36 cellular contexts compared by ENCODE assay signal in the genomic region with DNA sequence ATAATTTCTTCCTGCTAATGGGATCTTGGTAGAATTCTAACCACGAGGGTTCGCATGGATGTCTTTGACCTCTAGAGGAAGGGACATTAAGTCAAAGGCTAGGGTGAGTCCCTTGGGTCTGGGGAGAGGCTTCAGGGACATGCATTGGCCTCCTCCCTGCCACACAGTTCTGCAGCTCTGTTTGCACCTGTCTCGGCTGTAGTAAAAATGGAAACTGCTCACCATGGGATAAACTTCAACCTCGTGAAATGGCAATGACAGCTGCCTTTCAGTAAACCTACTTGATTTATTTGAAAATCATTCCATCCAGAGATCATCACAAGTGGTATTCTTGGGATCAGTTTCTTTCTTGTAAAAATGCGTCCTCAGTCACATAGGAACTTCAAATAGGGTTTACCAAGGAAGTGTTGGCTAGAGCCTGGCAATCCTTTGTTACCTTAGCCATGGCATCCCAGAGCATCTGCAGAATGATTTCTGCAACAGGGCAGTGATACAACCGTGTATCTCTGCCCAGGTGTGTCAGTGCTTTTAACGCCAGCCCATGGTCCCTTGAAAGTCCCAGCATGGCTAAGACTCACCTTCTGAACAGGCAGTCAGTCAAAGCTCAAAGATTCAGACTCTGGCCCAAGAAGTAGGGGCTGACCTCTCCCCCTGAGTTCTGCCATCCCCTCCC. TPM values are rescaled to one million over a fixed set of nuclear protein-coding genes. Genes with fewer than 3 reads are reported as not detected.
"Had no signal": no experiment of that assay in that cellular context is flagged by ENCODE, and none has a peak within 500 bp of the region (broad histone marks: within the 10 kb centered on the region; RNA-seq: fewer than 3 reads in every experiment).

No MANE protein-coding gene starts in this region.

- H3K9ac ChIP-seq: neural progenitor cell, parathyroid adenoma had no signal

- H3K36me3 Mint-ChIP-seq: memory B cell; naive thymus-derived CD8-positive, alpha-beta T cell; neural progenitor cell; stimulated activated memory B cell treated with anti-CD40 and anti-IgM and Interleukin-4, amounts not matched to agents 10 μg/mL and 1 μg/mL and 100 μg/mL, for 72 hours had no signal

- H3K27me3 Mint-ChIP-seq: stimulated activated memory B cell treated with anti-CD40 and anti-IgM and Interleukin-4, amounts not matched to agents 10 μg/mL and 1 μg/mL and 100 μg/mL, for 72 hours; stimulated activated naive CD8-positive, alpha-beta T cell treated with anti-CD3 and anti-CD28 coated beads, Interleukin-15, amount 100 ng/mL, for 72 hours had no signal

- H3K27me3 ChIP-seq: hepatocyte, neural progenitor cell, neutrophil, tibial nerve, upper lobe of left lung, vagina had no signal

- H3K4me1 ChIP-seq: left ventricle myocardium inferior, parathyroid adenoma, tibial nerve, upper lobe of left lung, vagina had no signal

- H2AFZ ChIP-seq: hepatocyte, neural progenitor cell, parathyroid adenoma had no signal

- H3K4me2 ChIP-seq: hepatocyte, neural progenitor cell, smooth muscle cell had no signal

- H3K27ac ChIP-seq: hepatocyte, left ventricle myocardium inferior, neural progenitor cell, neutrophil, parathyroid adenoma, tibial nerve, upper lobe of left lung, vagina had no signal

- H3K27ac Mint-ChIP-seq: memory B cell; naive thymus-derived CD8-positive, alpha-beta T cell; neural progenitor cell; stimulated activated memory B cell treated with anti-CD40 and anti-IgM and Interleukin-4, amounts not matched to agents 10 μg/mL and 1 μg/mL and 100 μg/mL, for 72 hours; stimulated activated naive CD8-positive, alpha-beta T cell treated with anti-CD3 and anti-CD28 coated beads, Interleukin-15, amount 100 ng/mL, for 72 hours had no signal

- H3K9me3 Mint-ChIP-seq: memory B cell, nephron, neural progenitor cell had no signal

- ATAC-seq: mucosa of descending colon; naive thymus-derived CD8-positive, alpha-beta T cell; right cardiac atrium; sciatic nerve; stimulated activated memory B cell treated with anti-CD40 and anti-IgM and Interleukin-4, amounts not matched to agents 10 μg/mL and 1 μg/mL and 100 μg/mL, for 72 hours; stimulated activated naive CD8-positive, alpha-beta T cell treated with anti-CD3 and anti-CD28 coated beads, Interleukin-15, amount 100 ng/mL, for 72 hours had no signal

- H3K36me3 ChIP-seq: left ventricle myocardium inferior, neural progenitor cell, neutrophil, tibial nerve, upper lobe of left lung, vagina had no signal

- DNase-seq: islet precursor cell; left ventricle myocardium inferior; midbrain; mucosa of descending colon; naive thymus-derived CD8-positive, alpha-beta T cell; occipital lobe; right cardiac atrium; stimulated activated CD4-positive, alpha-beta T cell treated with anti-CD3 and anti-CD28 coated beads, Interleukin-1b, Interleukin-23, amount 100 ng/mL, for 48 hours; stimulated activated CD4-positive, alpha-beta T cell treated with anti-CD3 and anti-CD28 coated beads, Interleukin-2, amount 100 ng/mL, for 48 hours; stimulated activated CD4-positive, alpha-beta T cell treated with anti-CD3 and anti-CD28 coated beads, Interleukin-4, amount 100 ng/mL, for 4 hours; stimulated activated CD8-positive, alpha-beta memory T cell treated with anti-CD3 and anti-CD28 coated beads, Interleukin-4, amount 100 ng/mL, for 48 hours; stimulated activated naive CD4-positive, alpha-beta T cell treated with Interleukin-2 at 50 U/mL for 16 hours; stimulated activated naive CD8-positive, alpha-beta T cell treated with anti-CD3 and anti-CD28 coated beads, Interleukin-15, amount 100 ng/mL, for 72 hours; substantia nigra; upper lobe of left lung had no signal

- H3K4me3 ChIP-seq: hepatocyte, left ventricle myocardium inferior, mucosa of descending colon, neural progenitor cell, smooth muscle cell, tibial nerve, upper lobe of left lung, vagina had no signal

- H3K79me2 ChIP-seq: hepatocyte, parathyroid adenoma had no signal

- H3K4me3 Mint-ChIP-seq: memory B cell; naive thymus-derived CD8-positive, alpha-beta T cell; neural progenitor cell; stimulated activated memory B cell treated with anti-CD40 and anti-IgM and Interleukin-4, amounts not matched to agents 10 μg/mL and 1 μg/mL and 100 μg/mL, for 72 hours; stimulated activated naive CD8-positive, alpha-beta T cell treated with anti-CD3 and anti-CD28 coated beads, Interleukin-15, amount 100 ng/mL, for 72 hours had no signal

- H3K4me1 Mint-ChIP-seq: memory B cell; naive thymus-derived CD8-positive, alpha-beta T cell; stimulated activated memory B cell treated with anti-CD40 and anti-IgM and Interleukin-4, amounts not matched to agents 10 μg/mL and 1 μg/mL and 100 μg/mL, for 72 hours; stimulated activated naive CD8-positive, alpha-beta T cell treated with anti-CD3 and anti-CD28 coated beads, Interleukin-15, amount 100 ng/mL, for 72 hours had no signal

- H3K9me3 ChIP-seq: left ventricle myocardium inferior, mucosa of descending colon, neutrophil, tibial nerve, upper lobe of left lung, vagina had no signal

RNA-seq across cellular contexts. Expression of gene LRTM1, which starts 14.0 kb away (rescaled TPM):
- total RNA-seq: hepatocyte; kidney epithelial cell; left ventricle myocardium inferior; lower leg skin; lung microvascular endothelial cell; mesenteric fat pad; mucosa of descending colon; naive thymus-derived CD8-positive, alpha-beta T cell; occipital lobe; osteocyte; posterior vena cava; pulmonary artery endothelial cell; renal cortical epithelial cell; right cardiac atrium; sciatic nerve; smooth muscle cell; temporal lobe; tibial nerve; upper lobe of left lung; vagina had no signal
- polyA plus RNA-seq: naive thymus-derived CD8-positive, alpha-beta T cell; right cardiac atrium; smooth muscle cell; urinary bladder had no signal
